In the genomic region with DNA sequence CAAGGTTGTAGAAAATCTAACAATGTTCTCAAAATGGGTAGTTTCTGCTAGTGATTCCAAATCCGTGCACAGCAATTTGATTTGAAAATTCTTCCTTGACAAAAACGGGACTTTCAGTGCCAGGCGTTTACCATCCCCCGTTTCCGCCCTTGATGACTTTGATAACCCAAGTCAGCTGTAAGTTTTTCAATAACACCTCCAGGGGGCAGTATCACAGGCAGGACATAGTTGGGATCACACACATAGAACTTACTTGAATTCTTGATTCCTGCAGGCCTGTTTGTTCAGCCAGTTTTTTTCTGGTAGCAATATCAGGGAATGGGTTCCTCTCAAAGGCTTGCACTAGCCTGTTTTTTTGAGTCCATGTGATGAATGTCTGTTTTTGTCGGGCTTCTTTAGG, we compare ENCODE assay signal across 2 cellular contexts.
TF ChIP-seq lines count a peak whose summit lies in the region.

No MANE protein-coding gene starts in this region.

TF ChIP-seq in A549, 52 proteins besides CTCF, POLR2A, EP300 and RAD21:
- no peak for TF ChIP-seq CEBPB (IDR thresholded peaks at IDR 0.05)
- TF ChIP-seq POLR2AphosphoS2 (conservative IDR thresholded peaks at IDR 0.05; ENCODE audit: low read length), result no peak
- TF ChIP-seq, protein P1, sequence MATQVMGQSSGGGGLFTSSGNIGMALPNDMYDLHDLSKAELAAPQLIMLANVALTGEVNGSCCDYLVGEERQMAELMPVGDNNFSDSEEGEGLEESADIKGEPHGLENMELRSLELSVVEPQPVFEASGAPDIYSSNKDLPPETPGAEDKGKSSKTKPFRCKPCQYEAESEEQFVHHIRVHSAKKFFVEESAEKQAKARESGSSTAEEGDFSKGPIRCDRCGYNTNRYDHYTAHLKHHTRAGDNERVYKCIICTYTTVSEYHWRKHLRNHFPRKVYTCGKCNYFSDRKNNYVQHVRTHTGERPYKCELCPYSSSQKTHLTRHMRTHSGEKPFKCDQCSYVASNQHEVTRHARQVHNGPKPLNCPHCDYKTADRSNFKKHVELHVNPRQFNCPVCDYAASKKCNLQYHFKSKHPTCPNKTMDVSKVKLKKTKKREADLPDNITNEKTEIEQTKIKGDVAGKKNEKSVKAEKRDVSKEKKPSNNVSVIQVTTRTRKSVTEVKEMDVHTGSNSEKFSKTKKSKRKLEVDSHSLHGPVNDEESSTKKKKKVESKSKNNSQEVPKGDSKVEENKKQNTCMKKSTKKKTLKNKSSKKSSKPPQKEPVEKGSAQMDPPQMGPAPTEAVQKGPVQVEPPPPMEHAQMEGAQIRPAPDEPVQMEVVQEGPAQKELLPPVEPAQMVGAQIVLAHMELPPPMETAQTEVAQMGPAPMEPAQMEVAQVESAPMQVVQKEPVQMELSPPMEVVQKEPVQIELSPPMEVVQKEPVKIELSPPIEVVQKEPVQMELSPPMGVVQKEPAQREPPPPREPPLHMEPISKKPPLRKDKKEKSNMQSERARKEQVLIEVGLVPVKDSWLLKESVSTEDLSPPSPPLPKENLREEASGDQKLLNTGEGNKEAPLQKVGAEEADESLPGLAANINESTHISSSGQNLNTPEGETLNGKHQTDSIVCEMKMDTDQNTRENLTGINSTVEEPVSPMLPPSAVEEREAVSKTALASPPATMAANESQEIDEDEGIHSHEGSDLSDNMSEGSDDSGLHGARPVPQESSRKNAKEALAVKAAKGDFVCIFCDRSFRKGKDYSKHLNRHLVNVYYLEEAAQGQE (IDR thresholded peaks at IDR 0.05), result no peak
- no peak for TF ChIP-seq NFE2L2 (conservative IDR thresholded peaks at IDR 0.05; ENCODE audit: low read length)
- TF ChIP-seq CHD4 (IDR thresholded peaks at IDR 0.05; ENCODE audit: borderline replicate concordance), result no peak
- no peak for TF ChIP-seq ZFP36 (IDR thresholded peaks at IDR 0.05; ENCODE audit: borderline replicate concordance, partially characterized antibody)
- TF ChIP-seq MAFK (IDR thresholded peaks at IDR 0.05; ENCODE audit: partially characterized antibody), result no peak
- TF ChIP-seq CHD2 (IDR thresholded peaks at IDR 0.05; ENCODE audit: low read length, partially characterized antibody), result no peak
- TF ChIP-seq RFX5 (IDR thresholded peaks at IDR 0.05), result no peak
- TF ChIP-seq ESRRA (IDR thresholded peaks at IDR 0.05; ENCODE audit: borderline replicate concordance, low read length), result no peak
- TF ChIP-seq KDM5A (IDR thresholded peaks at IDR 0.05), result no peak
- no peak for TF ChIP-seq NPAS2 (CRISPR knock-in tag; IDR thresholded peaks at IDR 0.05; ENCODE audit: borderline replicate concordance)
- TF ChIP-seq ZNF302 (CRISPR knock-in tag; IDR thresholded peaks at IDR 0.05), result no peak
- no peak for TF ChIP-seq JUNB (IDR thresholded peaks at IDR 0.05)
- TF ChIP-seq SREBF2 (IDR thresholded peaks at IDR 0.05), result no peak
- TF ChIP-seq, protein P2, sequence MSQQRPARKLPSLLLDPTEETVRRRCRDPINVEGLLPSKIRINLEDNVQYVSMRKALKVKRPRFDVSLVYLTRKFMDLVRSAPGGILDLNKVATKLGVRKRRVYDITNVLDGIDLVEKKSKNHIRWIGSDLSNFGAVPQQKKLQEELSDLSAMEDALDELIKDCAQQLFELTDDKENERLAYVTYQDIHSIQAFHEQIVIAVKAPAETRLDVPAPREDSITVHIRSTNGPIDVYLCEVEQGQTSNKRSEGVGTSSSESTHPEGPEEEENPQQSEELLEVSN (IDR thresholded peaks at IDR 0.05; ENCODE audit: borderline replicate concordance, low read depth), result no peak
- TF ChIP-seq, protein P3, sequence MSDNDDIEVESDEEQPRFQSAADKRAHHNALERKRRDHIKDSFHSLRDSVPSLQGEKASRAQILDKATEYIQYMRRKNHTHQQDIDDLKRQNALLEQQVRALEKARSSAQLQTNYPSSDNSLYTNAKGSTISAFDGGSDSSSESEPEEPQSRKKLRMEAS (IDR thresholded peaks at IDR 0.05), result no peak
- no peak for TF ChIP-seq GATA3 (IDR thresholded peaks at IDR 0.05; ENCODE audit: borderline replicate concordance)

TF ChIP-seq in endothelial cell of umbilical vein, 7 proteins besides CTCF, POLR2A, EP300 and RAD21:
- TF ChIP-seq JUN (IDR thresholded peaks at IDR 0.05; ENCODE audit: borderline replicate concordance, insufficient read depth, insufficient read length, low read depth), result no peak
- TF ChIP-seq GATA2 (IDR thresholded peaks at IDR 0.05; ENCODE audit: insufficient read depth, insufficient read length, low read depth, low read length), result peak; percentile 18
- TF ChIP-seq, protein P3 (IDR thresholded peaks at IDR 0.05; ENCODE audit: insufficient read depth, insufficient read length), result no peak
